Comparison of ENCODE assay signal across 23 cellular contexts in genomic region chr11:95693298-95693697, GRCh38.
"Had no signal": no experiment of that assay in that cellular context is flagged by ENCODE, and none has a peak within 500 bp of the region (broad histone marks: within the 10 kb centered on the region; RNA-seq: fewer than 3 reads in every experiment).

No MANE protein-coding gene starts in this region.

- H3K4me3 ChIP-seq: MG63, SJSA1, SK-N-MC had no signal

- DNase-seq: Karpas-422, KG1, MG63, NCI-H1092, NCI-H1105 treated with DMSO at 0.1 percent for 48 hours, NCI-H1417 treated with DMSO at 0.1 percent for 48 hours, NCI-H146, NCI-H1694 treated with DMSO at 0.1 percent for 48 hours, NCI-H1930, NCI-H2081, NCI-H2107, NCI-H2227 treated with DMSO at 0.1 percent for 48 hours, NCI-H524, NCI-H69, NCI-H774, Right ventricle myocardium superior, RPMI8226, SIG-M5 had no signal

- FAIRE-seq: HTR-8/SVneo, RCC 7860 had no signal

- H3K27ac ChIP-seq: HL-60, SJSA1, SK-N-MC had no signal

- H3K27me3 ChIP-seq: MG63, SJSA1 had no signal

- H3K9me3 ChIP-seq: SJSA1 had no signal

- H3K36me3 ChIP-seq: MG63, SJSA1 had no signal

- H3K4me1 ChIP-seq: SJSA1 had no signal
